Comparison of ENCODE assay signal across 8 cellular contexts in genomic region chr17:78253946-78254672, GRCh38. TPM values are rescaled to one million over a fixed set of nuclear protein-coding genes. Genes with fewer than 3 reads are reported as not detected.
A peak's percentile ranks its signal among the peaks of the same experiment; 100 is the strongest.
DNase-seq lines count a peak whose midpoint lies in the region; ATAC-seq and TF ChIP-seq lines count a peak whose summit lies in the region.

No MANE protein-coding gene starts in this region.

- H3K4me1 ChIP-seq in HUES48 (ENCODE audit: control insufficient read depth, insufficient read depth, low read length) (peaks cover 17% of the 10 kb centered on the region), mucosa of descending colon (ENCODE audit: low read depth) (peaks cover 21% of the 10 kb centered on the region)

- H3K36me3 ChIP-seq in HUES48 (ENCODE audit: control insufficient read depth, insufficient read depth, low read length) (no peaks in the 10 kb centered on the region), mucosa of descending colon (ENCODE audit: low read depth) (no peaks in the 10 kb centered on the region)

- H3K9me3 ChIP-seq in HUES48 (ENCODE audit: control insufficient read depth, insufficient read depth, low read length) = no peaks in the 10 kb centered on the region
- no peaks in the 10 kb centered on the region for H3K9me3 ChIP-seq in mucosa of descending colon

- H3K27me3 ChIP-seq in HUES48 (ENCODE audit: control insufficient read depth, insufficient read depth, low read length) = no peaks in the 10 kb centered on the region

- no peak for TF ChIP-seq POLR2A in erythroblast (IDR thresholded peaks at IDR 0.05; ENCODE audit: low read length)

- peak overlapping the region; percentile 83 for H3K9ac ChIP-seq in HUES48 (ENCODE audit: low read depth, low read length)

- intact Hi-C loops in mucosa of descending colon (cut with DNase I, micrococcal nuclease) = loop anchor here in 1 of 2 donors (10.0 kb wide), 1 partner anchor 171 kb away; no protein-coding TSS in a partner anchor

- H3K4me3 ChIP-seq in HUES48 (ENCODE audit: low read depth, low read length) (peak overlapping the region; percentile 67), mucosa of descending colon (peak overlapping the region; percentile 94)

- DNase-seq in NCI-H2029 (lab: John Stamatoyannopoulos, UW) = peak; percentile 49
- no peak for DNase-seq in NCI-H2029 treated with DMSO at 0.1 percent for 48 hours (lab: John Stamatoyannopoulos, UW)
- peak; percentile 88 for DNase-seq in OCI-M1 (lab: John Stamatoyannopoulos, UW)
- peak; percentile 83 for DNase-seq in activated T-cell treated with anti-CD3 and anti-CD28 coated beads, Interleukin-2, amount 50 U/mL, for 1 hour
- peak; percentile 87 to 89 for DNase-seq in erythroblast (lab: John Stamatoyannopoulos, UW)
- DNase-seq in mucosa of descending colon = peak; percentile 91 to 92 (median 92)
- DNase-seq in stimulated activated CD8-positive, alpha-beta memory T cell treated with anti-CD3 and anti-CD28 coated beads, Interleukin-2, amount 100 ng/mL, for 48 hours (ENCODE audit: low read depth in 2 of 2) = peak; percentile 68 to 76

- no peak for TF ChIP-seq CTCF in mucosa of descending colon (IDR thresholded peaks at IDR 0.05)

- peak overlapping the region; percentile 93 for H3K27ac ChIP-seq in HUES48 (ENCODE audit: low read depth, low read length)

- peak; percentile 73 for ATAC-seq in mucosa of descending colon

RNA-seq across cellular contexts. Expression of gene TMEM235, which starts 22.7 kb away (rescaled TPM):
- total RNA-seq in mucosa of descending colon = not detected

RNA-seq across cellular contexts. Expression of gene BIRC5, which starts 40.1 kb away (rescaled TPM):
- 10 to 100 TPM in 1 of 3 donors, 1 to 10 TPM in 2; 2.4 to 22.4 (median 4.7) TPM for total RNA-seq in mucosa of descending colon
